18 cellular contexts compared by ENCODE assay signal in genomic region chr14:39423793-39424192, GRCh38. TPM values are rescaled to one million over a fixed set of nuclear protein-coding genes. Genes with fewer than 3 reads are reported as not detected.
DNase-seq lines count a peak whose midpoint lies in the region; ATAC-seq, FAIRE-seq and TF ChIP-seq lines count a peak whose summit lies in the region.
"Had no signal": no experiment of that assay in that cellular context is flagged by ENCODE, and none has a peak within 500 bp of the region (broad histone marks: within the 10 kb centered on the region; RNA-seq: fewer than 3 reads in every experiment).

No MANE protein-coding gene starts in this region.

- H3K4me1 Mint-ChIP-seq in activated CD4-positive, alpha-beta T cell treated with anti-CD3 and anti-CD28 coated beads, Interleukin-2, amount 10 ng/mL, durations not matched to agents 24 days and 14 days: peaks cover 26% of the 10 kb centered on the region

- DNase-seq in activated CD4-positive, alpha-beta T cell treated with anti-CD3 and anti-CD28 coated beads, Interleukin-2, amount 10 ng/mL, durations not matched to agents 24 days and 14 days: no peak
- no peak for DNase-seq in activated CD4-positive, alpha-beta T cell treated with anti-CD3 and anti-CD28 coated beads for 4 hours
- DNase-seq in HepG2 (ENCODE audit: low spot score) (no peak), right lobe of liver (no peak), NCI-H526 treated with DMSO at 0.1 percent for 48 hours (lab: John Stamatoyannopoulos, UW) (peak; percentile 40), GDM1 (lab: John Stamatoyannopoulos, UW) (no peak), activated gamma-delta T cell treated with Interleukin-2 at 50 U/mL for 16 hours (no peak)
- DNase-seq: COR-L47, H7, Karpas-422, MM.1S, NCI-H1105, NCI-H1694, NCI-H2107, NCI-H345, NCI-H748 treated with DMSO at 0.1 percent for 48 hours, PC-3 had no signal

- no peaks in the 10 kb centered on the region for H4K20me1 ChIP-seq in HepG2 (ENCODE audit: insufficient read depth, low read length)

- H3K36me3 ChIP-seq in HepG2 (replicated peaks in 1 of 2; ENCODE audit: control insufficient read depth in 1 of 2, insufficient read depth in 2 of 2, low read length in 2 of 2): no peaks in the 10 kb centered on the region
- H3K36me3 ChIP-seq in right lobe of liver: no peaks in the 10 kb centered on the region

- no peak overlapping the region for H3K4me3 ChIP-seq in HepG2 (replicated peaks in 1 of 3; ENCODE audit: insufficient read depth in 1 of 3, low read depth in 2 of 3, low read length in 3 of 3)
- no peak overlapping the region for H3K4me3 ChIP-seq in right lobe of liver

- ATAC-seq in HepG2: no peak
- no peak for ATAC-seq in right lobe of liver
- ATAC-seq: PC-3 had no signal

- in situ Hi-C loops in HepG2 (cut with HindIII; ENCODE audit: extremely low pct_ligation_motif_present, low pct_unique_long_range_greater_than_20kb): no loop called here

- peak overlapping the region; percentile 4 for H3K27ac Mint-ChIP-seq in activated CD4-positive, alpha-beta T cell treated with anti-CD3 and anti-CD28 coated beads, Interleukin-2, amount 10 ng/mL, durations not matched to agents 24 days and 14 days

- peaks cover 34% of the 10 kb centered on the region for H3K79me2 ChIP-seq in HepG2 (ENCODE audit: insufficient read depth, low read length)

- no peak overlapping the region for H2AFZ ChIP-seq in HepG2 (ENCODE audit: low read length)

- H3K9me3 ChIP-seq in HepG2 (ENCODE audit: low read length) (no peaks in the 10 kb centered on the region), right lobe of liver (no peaks in the 10 kb centered on the region)

- POLR2A ChIA-PET in HepG2 (lab: Yijun Ruan, JAX): interaction anchor here (1.4 kb wide), 1 partner anchor 192 kb away, joined by 3 read pairs; no protein-coding TSS in a partner anchor

- CTCF ChIA-PET in HepG2 (lab: Yijun Ruan, JAX; ENCODE audit: low intra/inter-chr PET ratio, low total read pairs): no interaction called here

- TF ChIP-seq CTCF in HepG2 (CRISPR knock-in tag; IDR thresholded peaks at IDR 0.05) (no peak), right lobe of liver (IDR thresholded peaks at IDR 0.05) (no peak)

- intact Hi-C loops in activated CD4-positive, alpha-beta T cell treated with anti-CD3 and anti-CD28 coated beads, Interleukin-2, amount 10 ng/mL, durations not matched to agents 24 days and 14 days (cut with micrococcal nuclease): no loop called here
- intact Hi-C loops in HepG2 (cut with micrococcal nuclease; ENCODE audit: unreplicated experiment): no loop called here
- intact Hi-C loops in right lobe of liver (cut with DNase I): no loop called here

- peaks cover 12% of the 10 kb centered on the region for H3K4me1 ChIP-seq in HepG2 (ENCODE audit: insufficient read depth, low read length)
- peaks cover 0 to 10% (median 0%) of the 10 kb centered on the region in 4 donors for H3K4me1 ChIP-seq in right lobe of liver

- H3K27ac ChIP-seq in HepG2 (ENCODE audit: extremely low read length, insufficient read depth, low read length) (no peak overlapping the region), right lobe of liver (no peak overlapping the region)
- H3K27ac ChIP-seq: C4-2B had no signal

- BruUV-seq in HepG2 (replicated peaks; lab: Mats Ljungman, UMichigan): no TSS peak

- H3K9me3 Mint-ChIP-seq in activated CD4-positive, alpha-beta T cell treated with anti-CD3 and anti-CD28 coated beads, Interleukin-2, amount 10 ng/mL, durations not matched to agents 24 days and 14 days: no peaks in the 10 kb centered on the region

- H3K27me3 ChIP-seq in HepG2 (ENCODE audit: control insufficient read depth in 1 of 2, insufficient read depth in 2 of 2, low read length in 2 of 2) (no peaks in the 10 kb centered on the region), right lobe of liver (no peaks in the 10 kb centered on the region)

- H3K36me3 Mint-ChIP-seq in activated CD4-positive, alpha-beta T cell treated with anti-CD3 and anti-CD28 coated beads, Interleukin-2, amount 10 ng/mL, durations not matched to agents 24 days and 14 days (ENCODE audit: low read depth): peaks cover 19% of the 10 kb centered on the region

- H3K27me3 Mint-ChIP-seq in activated CD4-positive, alpha-beta T cell treated with anti-CD3 and anti-CD28 coated beads, Interleukin-2, amount 10 ng/mL, durations not matched to agents 24 days and 14 days: no peaks in the 10 kb centered on the region

- 95% methylated on average over 3 of the region's 3 CpGs for WGBS in HepG2 (ENCODE audit: low lambda C conversion rate)
- 91% methylated on average over 3 of the region's 3 CpGs for WGBS in right lobe of liver (ENCODE audit: insufficient coverage, low coverage, low lambda C conversion rate, missing lambda C conversion rate)

- TF ChIP-seq EP300 in HepG2 (IDR thresholded peaks at IDR 0.05; ENCODE audit: low read depth in 2 of 2, low read length in 2 of 2): no peak
- no peak for TF ChIP-seq EP300 in HepG2 (CRISPR knock-in tag; IDR thresholded peaks at IDR 0.05; ENCODE audit: borderline replicate concordance)

- no peak overlapping the region for H3K4me3 Mint-ChIP-seq in activated CD4-positive, alpha-beta T cell treated with anti-CD3 and anti-CD28 coated beads, Interleukin-2, amount 10 ng/mL, durations not matched to agents 24 days and 14 days

- no peak for FAIRE-seq in HepG2 (lab: Jason Lieb, UNC)

- TF ChIP-seq RAD21 in HepG2 (CRISPR knock-in tag; IDR thresholded peaks at IDR 0.05): no peak

- H3K4me2 ChIP-seq in HepG2 (ENCODE audit: low read depth, low read length): no peak overlapping the region

- TF ChIP-seq POLR2A in HepG2 (IDR thresholded peaks at IDR 0.05; ENCODE audit: insufficient read depth in 1 of 2, low read depth in 2 of 2, low read length in 2 of 2) (no peak), right lobe of liver (IDR thresholded peaks at IDR 0.05) (no peak)

- H3K9ac ChIP-seq in HepG2 (ENCODE audit: insufficient read depth, low read depth, low read length): no peak overlapping the region

TF ChIP-seq in HepG2, 621 proteins besides CTCF, POLR2A, EP300 and RAD21:
- TF ChIP-seq MXD1 (CRISPR knock-in tag; IDR thresholded peaks at IDR 0.05) (no peak), CEBPB (IDR thresholded peaks at IDR 0.05; ENCODE audit: borderline replicate concordance, low read depth, low read length) (peak; percentile 71; the same call in 1 of the 2 replicates)

RNA-seq across cellular contexts. Expression of gene FBXO33, which starts 8.4 kb away (rescaled TPM):
- 17.9 and 18.9 TPM in 2 replicates for total RNA-seq in activated CD4-positive, alpha-beta T cell treated with anti-CD3 and anti-CD28 coated beads, Interleukin-2, amount 10 ng/mL, durations not matched to agents 24 days and 14 days
- total RNA-seq in HepG2 (2016; rRNA removed; fragmentation: Illumina TruSeq; extraction: Trizol) (15.5 and 23.3 TPM in 2 replicates), right lobe of liver (1 to 10 TPM; 4.3 to 6.0 (median 5.2) TPM)
- 1.6 and 1.8 TPM in 2 replicates for total RNA-seq in HepG2 (2016; cell fraction: cytosol; rRNA removed; fragmentation: Illumina TruSeq; extraction: Trizol; ENCODE audit: low read depth)
- 17.5 and 22.7 TPM in 2 replicates for total RNA-seq in HepG2 (2016; cell fraction: insoluble cytoplasmic fraction; rRNA removed; fragmentation: Illumina TruSeq; extraction: Trizol)
- total RNA-seq in HepG2 (2016; cell fraction: membrane; rRNA removed; fragmentation: Illumina TruSeq; extraction: Trizol): 5.6 and 7.4 TPM in 2 replicates
- total RNA-seq in HepG2 (2016; cell fraction: nucleus; rRNA removed; fragmentation: Illumina TruSeq; extraction: Trizol): 12.8 and 13.0 TPM in 2 replicates
- 15.2 and 16.9 TPM in 2 replicates for polyA plus RNA-seq in HepG2 (2011; rRNA removed)
- 7.6 and 10.6 TPM in 2 replicates for polyA plus RNA-seq in HepG2 (2011; cell fraction: cytosol; rRNA removed)
- 8.6 and 9.8 TPM in 2 replicates for polyA plus RNA-seq in HepG2 (2011; cell fraction: nucleus; rRNA removed)
- 13.5 and 16.7 TPM in 2 replicates for polyA plus RNA-seq in HepG2 (2012)
- polyA plus RNA-seq in HepG2 (2016; cell fraction: cytosol; fragmentation: Illumina TruSeq; extraction: Trizol; ENCODE audit: low read depth): 0.57 and 0.70 TPM in 2 replicates
- polyA plus RNA-seq in HepG2 (2016; cell fraction: insoluble cytoplasmic fraction; fragmentation: Illumina TruSeq; extraction: Trizol; ENCODE audit: low read depth): 15.9 and 16.0 TPM in 2 replicates
- 2.2 and 2.6 TPM in 2 replicates for polyA plus RNA-seq in HepG2 (2016; cell fraction: membrane; fragmentation: Illumina TruSeq; extraction: Trizol; ENCODE audit: low read depth)
- polyA plus RNA-seq in HepG2 (2016; cell fraction: nucleus; fragmentation: Illumina TruSeq; extraction: Trizol; ENCODE audit: insufficient read depth, low read depth): 11.2 and 12.2 TPM in 2 replicates
- polyA minus RNA-seq in HepG2 (2011; rRNA and poly(A)+ RNA removed; ENCODE audit: low replicate concordance): 30.5 and 39.3 TPM in 2 replicates
- 12.7 and 15.8 TPM in 2 replicates for polyA minus RNA-seq in HepG2 (2011; cell fraction: cytosol; rRNA and poly(A)+ RNA removed)
- 34.8 and 39.1 TPM in 2 replicates for polyA minus RNA-seq in HepG2 (2011; cell fraction: nucleus; rRNA and poly(A)+ RNA removed)
